Comparison of ENCODE assay signal across 11 cellular contexts in the genomic region with DNA sequence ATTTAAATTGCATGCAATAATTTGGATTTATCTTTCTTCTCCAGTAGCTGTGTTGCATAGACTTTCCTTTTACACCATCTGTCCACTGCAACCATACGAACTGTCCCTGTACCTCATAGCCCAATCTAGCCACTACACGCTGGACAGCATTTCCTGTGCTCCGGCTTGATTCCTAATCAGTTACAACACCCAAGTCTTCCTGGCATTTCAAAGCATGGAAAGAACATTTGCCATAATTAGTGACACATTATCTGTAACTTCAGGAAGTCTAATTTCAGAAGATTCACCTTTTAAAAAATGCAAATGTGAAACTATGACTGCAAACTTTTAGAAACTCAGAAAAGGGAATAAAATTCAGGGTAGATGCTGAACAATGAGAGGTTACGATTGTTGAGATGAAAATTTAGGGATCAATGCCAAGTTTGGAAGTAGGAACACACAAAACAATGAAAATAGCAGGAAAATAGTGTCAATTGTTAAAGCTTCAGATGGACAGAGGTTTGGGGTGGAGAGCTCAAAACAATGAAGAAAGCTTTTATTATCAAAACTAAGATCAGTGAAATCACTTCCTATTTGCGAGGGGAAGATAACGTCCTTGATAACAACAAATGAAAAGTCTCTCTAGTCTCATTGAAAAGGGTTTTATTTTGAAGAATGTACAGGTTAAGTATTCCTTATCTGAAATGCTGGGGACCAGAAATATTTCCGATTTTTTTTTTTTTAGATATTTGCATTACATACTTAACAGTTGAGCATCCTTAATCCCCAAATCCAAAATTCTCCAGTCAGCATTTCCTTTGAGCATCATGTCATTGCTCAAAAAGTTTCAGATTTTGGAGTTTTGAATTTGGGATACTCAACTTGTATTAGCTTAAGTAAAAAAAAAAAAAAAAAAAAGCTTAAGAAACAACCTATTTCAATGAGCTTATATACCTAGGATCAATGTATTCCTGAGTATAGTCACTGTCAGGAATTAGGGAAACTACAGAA.
A peak's percentile ranks its signal among the peaks of the same experiment; 100 is the strongest.
DNase-seq lines count a peak whose midpoint lies in the region; ATAC-seq and TF ChIP-seq lines count a peak whose summit lies in the region.
"Had no signal": no experiment of that assay in that cellular context is flagged by ENCODE, and none has a peak within 500 bp of the region (broad histone marks: within the 10 kb centered on the region; RNA-seq: fewer than 3 reads in every experiment).

No MANE protein-coding gene starts in this region.

- POLR2A ChIA-PET in CD4-positive, alpha-beta memory T cell (lab: Charles Lee; ENCODE audit: partially characterized antibody): no interaction called here

- peaks cover 45% of the 10 kb centered on the region for H3K4me1 ChIP-seq in lower lobe of right lung
- peaks cover 35% of the 10 kb centered on the region for H3K4me1 ChIP-seq in upper lobe of right lung
- H3K4me1 ChIP-seq in CD4-positive, alpha-beta memory T cell (ENCODE audit: insufficient read depth, low read length): peaks cover 9% of the 10 kb centered on the region

- H3K9me3 ChIP-seq in lower lobe of right lung (peaks cover 4% of the 10 kb centered on the region), upper lobe of right lung (no peaks in the 10 kb centered on the region)
- no peaks in the 10 kb centered on the region for H3K9me3 ChIP-seq in CD4-positive, alpha-beta memory T cell (ENCODE audit: control insufficient read depth in 1 of 2, low read length in 2 of 2)
- H3K9me3 ChIP-seq: MG63 had no signal

- TF ChIP-seq CTCF in lower lobe of right lung (IDR thresholded peaks at IDR 0.05) (no peak), upper lobe of right lung (IDR thresholded peaks at IDR 0.05) (no peak)

- no peak for DNase-seq in Right ventricle myocardium inferior (ENCODE audit: missing footprints)
- DNase-seq in cardiac septum (ENCODE audit: low spot score): no peak
- DNase-seq in dermis blood vessel endothelial cell: peak; percentile 72
- no peak for DNase-seq in lower lobe of right lung
- DNase-seq in upper lobe of right lung: no peak
- no peak for DNase-seq in CD4-positive, alpha-beta memory T cell
- DNase-seq in DMS153 (lab: John Stamatoyannopoulos, UW): no peak
- no peak for DNase-seq in DMS114 treated with DMSO at 0.1 percent for 48 hours (lab: John Stamatoyannopoulos, UW; ENCODE audit: unreplicated experiment)
- DNase-seq: activated CD4-positive, alpha-beta T cell treated with anti-CD3 and anti-CD28 coated beads, Interleukin-2, amount 50 U/mL, for 4 hours; MG63; OCI-M1 had no signal

- H3K4me3 Mint-ChIP-seq in CD4-positive, alpha-beta memory T cell: peak overlapping the region in 1 of 8 donors; percentile 20

- peaks cover 6 to 7% (median 7%) of the 10 kb centered on the region in 4 donors for H3K4me1 Mint-ChIP-seq in CD4-positive, alpha-beta memory T cell

- intact Hi-C loops in Right ventricle myocardium inferior (cut with DNase I): loop anchor here (5.0 kb wide), 3 partner anchors 52 to 108 kb away; a partner anchor contains a TSS
- intact Hi-C loops in cardiac septum (cut with DNase I): loop anchor here (5.0 kb wide), 2 partner anchors 67 to 108 kb away; a partner anchor contains a TSS
- intact Hi-C loops in lower lobe of right lung (cut with DNase I): no loop called here
- intact Hi-C loops in upper lobe of right lung (cut with DNase I): no loop called here
- intact Hi-C loops in CD4-positive, alpha-beta memory T cell (cut with micrococcal nuclease): no loop called here

- no peaks in the 10 kb centered on the region for H3K9me3 Mint-ChIP-seq in CD4-positive, alpha-beta memory T cell

- H3K27ac ChIP-seq in lower lobe of right lung: peak overlapping the region; percentile 54
- H3K27ac ChIP-seq in upper lobe of right lung: peak overlapping the region; percentile 78
- no peak overlapping the region for H3K27ac ChIP-seq in CD4-positive, alpha-beta memory T cell (ENCODE audit: low read depth, low read length)

- H3K36me3 ChIP-seq in lower lobe of right lung: peaks cover 9% of the 10 kb centered on the region
- H3K36me3 ChIP-seq in upper lobe of right lung: peaks cover 8% of the 10 kb centered on the region
- no peaks in the 10 kb centered on the region for H3K36me3 ChIP-seq in CD4-positive, alpha-beta memory T cell (ENCODE audit: insufficient read depth, low read length)

- no peak overlapping the region for H3K27ac Mint-ChIP-seq in CD4-positive, alpha-beta memory T cell

- peaks cover 0 to 11% of the 10 kb centered on the region in 2 donors for H3K36me3 Mint-ChIP-seq in CD4-positive, alpha-beta memory T cell

- ATAC-seq in Right ventricle myocardium inferior: peak; percentile 53
- ATAC-seq in lower lobe of right lung: peak; percentile 53 to 58
- peak; percentile 63 for ATAC-seq in upper lobe of right lung

- peaks cover 0 to 5% of the 10 kb centered on the region in 2 donors for H3K27me3 Mint-ChIP-seq in CD4-positive, alpha-beta memory T cell

- H3K27me3 ChIP-seq in lower lobe of right lung (ENCODE audit: low read depth): no peaks in the 10 kb centered on the region
- no peaks in the 10 kb centered on the region for H3K27me3 ChIP-seq in upper lobe of right lung
- no peaks in the 10 kb centered on the region for H3K27me3 ChIP-seq in CD4-positive, alpha-beta memory T cell (ENCODE audit: insufficient read depth, low read length)
- H3K27me3 ChIP-seq: MG63 had no signal

- CTCF ChIA-PET in CD4-positive, alpha-beta memory T cell (lab: Charles Lee; ENCODE audit: partially characterized antibody): interaction anchor here (0.8 to 1.6 kb wide), 2 partner anchors 8 to 70 kb away, joined by 3 read pairs; no protein-coding TSS in a partner anchor

- H3K4me3 ChIP-seq in lower lobe of right lung (no peak overlapping the region), upper lobe of right lung (no peak overlapping the region)
- no peak overlapping the region for H3K4me3 ChIP-seq in CD4-positive, alpha-beta memory T cell (ENCODE audit: low read length in 2 of 2)
- H3K4me3 ChIP-seq: MG63 had no signal

Comparison
In these comparisons a context has a peak if more than half of its experiments do, and no peak if none do; other contexts are left out.
1. intact Hi-C loops: an anchor here in Right ventricle myocardium inferior (5.0 kb wide) and cardiac septum (5.0 kb wide); none called in lower lobe of right lung, upper lobe of right lung and CD4-positive, alpha-beta memory T cell.